17 cellular contexts compared by ENCODE assay signal in genomic region chr12:2588345-2588744, GRCh38.
"Had no signal": no experiment of that assay in that cellular context is flagged by ENCODE, and none has a peak within 500 bp of the region (broad histone marks: within the 10 kb centered on the region; RNA-seq: fewer than 3 reads in every experiment).

No MANE protein-coding gene starts in this region.

- DNase-seq: activated CD4-positive, alpha-beta T cell treated with anti-CD3 and anti-CD28 coated beads, Interleukin-2, amount 50 U/mL, for 1 hour; activated CD4-positive, CD25-positive, alpha-beta regulatory T cell treated with anti-CD3 and anti-CD28 coated beads, Interleukin-2, amount 50 U/mL, for 72 hours; activated CD8-positive, alpha-beta memory T cell treated with anti-CD3 and anti-CD28 coated beads, Interleukin-2, amount 50 U/mL, for 4 hours; activated gamma-delta T cell; activated T-cell treated with anti-CD3 and anti-CD28 coated beads, Interleukin-2, amount 50 U/mL, for 48 hours; dermis blood vessel endothelial cell; effector memory CD4-positive, alpha-beta T cell; esophagus squamous epithelium; kidney; midbrain; nucleus accumbens; stimulated activated CD4-positive, alpha-beta T cell treated with anti-CD3 and anti-CD28 coated beads, Interleukin-12 subunit alpha, Interleukin-12 subunit beta, amount 100 ng/mL, for 4 hours; stimulated activated CD4-positive, alpha-beta T cell treated with anti-CD3 and anti-CD28 coated beads, Interleukin-1b, Interleukin-23, amount 100 ng/mL, for 48 hours; stimulated activated naive CD4-positive, alpha-beta T cell treated with Interleukin-2 at 50 U/mL for 16 hours; uterus had no signal

- H3K27ac ChIP-seq: esophagus squamous epithelium, tibial artery, uterus had no signal

- H3K9me3 ChIP-seq: esophagus squamous epithelium, tibial artery, uterus had no signal

- ATAC-seq: left lobe of liver had no signal

- H3K4me3 ChIP-seq: esophagus squamous epithelium, tibial artery, uterus had no signal

- H3K27me3 ChIP-seq: tibial artery, uterus had no signal

- H3K36me3 ChIP-seq: uterus had no signal
